ENCODE assay signal across 2 cellular contexts in the genomic region with DNA sequence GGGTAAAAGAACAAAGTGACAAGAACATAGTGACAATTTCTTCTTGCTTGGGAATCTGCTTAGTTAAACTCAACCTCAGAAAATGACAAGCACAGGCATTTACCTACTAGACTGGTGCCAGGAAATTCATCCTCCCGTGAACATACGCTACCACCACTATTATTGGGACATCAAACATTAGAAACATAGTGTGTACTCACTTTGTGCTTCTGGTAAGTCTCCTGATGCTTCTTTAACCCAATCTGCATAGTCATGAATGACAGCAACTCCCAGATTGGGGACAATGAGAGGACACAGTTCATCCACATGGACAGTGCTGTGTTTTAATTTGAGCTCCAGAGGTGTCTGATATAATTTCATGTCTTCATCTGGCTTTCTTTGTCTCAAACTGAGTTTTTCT.
TF ChIP-seq lines count a peak whose summit lies in the region.

No MANE protein-coding gene starts in this region.

TF ChIP-seq in K562, 482 proteins besides CTCF, POLR2A, EP300 and RAD21:
- TF ChIP-seq SRSF9 (IDR thresholded peaks at IDR 0.05; ENCODE audit: borderline replicate concordance, low read depth, low read length) (no peak), RBBP5 (IDR thresholded peaks at IDR 0.05; ENCODE audit: borderline replicate concordance, insufficient read depth, low read length, poor library complexity, severe bottlenecking) (no peak), MAFG (tag; conservative IDR thresholded peaks at IDR 0.05) (no peak), FOXA1 (IDR thresholded peaks at IDR 0.05; ENCODE audit: borderline replicate concordance) (no peak), ATF1 (CRISPR knock-in tag; IDR thresholded peaks at IDR 0.05) (no peak), ATF1 (tag; IDR thresholded peaks at IDR 0.05) (no peak), U2AF1 (optimal IDR thresholded peaks at IDR 0.05; ENCODE audit: low read depth, low read length) (no peak), NR4A1 (CRISPR knock-in tag; IDR thresholded peaks at IDR 0.05) (no peak), NR4A1 (tag; IDR thresholded peaks at IDR 0.05) (no peak), POU5F1 (IDR thresholded peaks at IDR 0.05; ENCODE audit: borderline replicate concordance, low read depth, low read length, partially characterized antibody) (no peak)

TF ChIP-seq in SK-N-SH treated with all-trans-retinoic acid at 6 μM for 48 hours, 23 proteins besides CTCF, POLR2A, EP300 and RAD21:
- TF ChIP-seq ESRRG (CRISPR knock-in tag; IDR thresholded peaks at IDR 0.05): no peak
- TF ChIP-seq, protein P1, sequence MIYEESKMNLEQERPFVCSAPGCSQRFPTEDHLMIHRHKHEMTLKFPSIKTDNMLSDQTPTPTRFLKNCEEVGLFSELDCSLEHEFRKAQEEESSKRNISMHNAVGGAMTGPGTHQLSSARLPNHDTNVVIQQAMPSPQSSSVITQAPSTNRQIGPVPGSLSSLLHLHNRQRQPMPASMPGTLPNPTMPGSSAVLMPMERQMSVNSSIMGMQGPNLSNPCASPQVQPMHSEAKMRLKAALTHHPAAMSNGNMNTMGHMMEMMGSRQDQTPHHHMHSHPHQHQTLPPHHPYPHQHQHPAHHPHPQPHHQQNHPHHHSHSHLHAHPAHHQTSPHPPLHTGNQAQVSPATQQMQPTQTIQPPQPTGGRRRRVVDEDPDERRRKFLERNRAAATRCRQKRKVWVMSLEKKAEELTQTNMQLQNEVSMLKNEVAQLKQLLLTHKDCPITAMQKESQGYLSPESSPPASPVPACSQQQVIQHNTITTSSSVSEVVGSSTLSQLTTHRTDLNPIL (CRISPR knock-in tag; IDR thresholded peaks at IDR 0.05; ENCODE audit: low read depth): no peak
- TF ChIP-seq RARB (CRISPR knock-in tag; IDR thresholded peaks at IDR 0.05): no peak
- no peak for TF ChIP-seq BACH2 (CRISPR knock-in tag; IDR thresholded peaks at IDR 0.05; ENCODE audit: borderline replicate concordance)
- no peak for TF ChIP-seq ZNF70 (CRISPR knock-in tag; IDR thresholded peaks at IDR 0.05)
- no peak for TF ChIP-seq ZFP30 (CRISPR knock-in tag; IDR thresholded peaks at IDR 0.05)
- TF ChIP-seq TCF4 (CRISPR knock-in tag; IDR thresholded peaks at IDR 0.05; ENCODE audit: borderline replicate concordance): no peak
- TF ChIP-seq, protein P2, sequence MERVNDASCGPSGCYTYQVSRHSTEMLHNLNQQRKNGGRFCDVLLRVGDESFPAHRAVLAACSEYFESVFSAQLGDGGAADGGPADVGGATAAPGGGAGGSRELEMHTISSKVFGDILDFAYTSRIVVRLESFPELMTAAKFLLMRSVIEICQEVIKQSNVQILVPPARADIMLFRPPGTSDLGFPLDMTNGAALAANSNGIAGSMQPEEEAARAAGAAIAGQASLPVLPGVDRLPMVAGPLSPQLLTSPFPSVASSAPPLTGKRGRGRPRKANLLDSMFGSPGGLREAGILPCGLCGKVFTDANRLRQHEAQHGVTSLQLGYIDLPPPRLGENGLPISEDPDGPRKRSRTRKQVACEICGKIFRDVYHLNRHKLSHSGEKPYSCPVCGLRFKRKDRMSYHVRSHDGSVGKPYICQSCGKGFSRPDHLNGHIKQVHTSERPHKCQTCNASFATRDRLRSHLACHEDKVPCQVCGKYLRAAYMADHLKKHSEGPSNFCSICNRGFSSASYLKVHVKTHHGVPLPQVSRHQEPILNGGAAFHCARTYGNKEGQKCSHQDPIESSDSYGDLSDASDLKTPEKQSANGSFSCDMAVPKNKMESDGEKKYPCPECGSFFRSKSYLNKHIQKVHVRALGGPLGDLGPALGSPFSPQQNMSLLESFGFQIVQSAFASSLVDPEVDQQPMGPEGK (CRISPR knock-in tag; IDR thresholded peaks at IDR 0.05; ENCODE audit: borderline replicate concordance): no peak
- TF ChIP-seq ISL1 (CRISPR knock-in tag; IDR thresholded peaks at IDR 0.05): no peak
- TF ChIP-seq ZNF8 (CRISPR knock-in tag; IDR thresholded peaks at IDR 0.05): no peak
